Comparison of ENCODE assay signal across 9 cellular contexts in genomic region chr6:136788069-136788902, GRCh38. TPM values are rescaled to one million over a fixed set of nuclear protein-coding genes. Genes with fewer than 3 reads are reported as not detected.
DNase-seq lines count a peak whose midpoint lies in the region; ATAC-seq and TF ChIP-seq lines count a peak whose summit lies in the region.
"Had no signal": no experiment of that assay in that cellular context is flagged by ENCODE, and none has a peak within 500 bp of the region (broad histone marks: within the 10 kb centered on the region; RNA-seq: fewer than 3 reads in every experiment).

No MANE protein-coding gene starts in this region.

- no peaks in the 10 kb centered on the region for H3K9me3 ChIP-seq in testis

- H3K4me3 Mint-ChIP-seq in activated CD4-positive, alpha-beta memory T cell treated with anti-CD3 and anti-CD28 coated beads for 36 hours, result peak overlapping the region; percentile 65

- H3K27ac ChIP-seq in testis, result peak overlapping the region in 1 of 2 donors; percentile 5

- no peaks in the 10 kb centered on the region for H3K27me3 ChIP-seq in testis

- no peaks in the 10 kb centered on the region for H3K27me3 Mint-ChIP-seq in activated CD4-positive, alpha-beta memory T cell treated with anti-CD3 and anti-CD28 coated beads for 36 hours

- H3K9me3 Mint-ChIP-seq in activated CD4-positive, alpha-beta memory T cell treated with anti-CD3 and anti-CD28 coated beads for 36 hours, result no peaks in the 10 kb centered on the region

- H3K4me1 Mint-ChIP-seq in activated CD4-positive, alpha-beta memory T cell treated with anti-CD3 and anti-CD28 coated beads for 36 hours (ENCODE audit: low read depth), result peaks cover 71% of the 10 kb centered on the region

- no peaks in the 10 kb centered on the region for H3K36me3 ChIP-seq in testis (ENCODE audit: low read depth, missing control alignments)

- H3K36me3 Mint-ChIP-seq in activated CD4-positive, alpha-beta memory T cell treated with anti-CD3 and anti-CD28 coated beads for 36 hours, result peaks cover 16% of the 10 kb centered on the region

- no peak for TF ChIP-seq POLR2A in testis (IDR thresholded peaks at IDR 0.05)

- WGBS in testis, 2 donors, result 64 to 70% methylated on average over 7 of the region's 7 CpGs

- no peak for ATAC-seq in GM21825 (IDR thresholded peaks at IDR 0.05; ENCODE audit: unreplicated experiment)

- H3K27ac Mint-ChIP-seq in activated CD4-positive, alpha-beta memory T cell treated with anti-CD3 and anti-CD28 coated beads for 36 hours, result peak overlapping the region; percentile 87

- POLR2A ChIA-PET in activated CD4-positive, alpha-beta memory T cell treated with anti-CD3 and anti-CD28 coated beads for 36 hours (lab: Charles Lee), result interaction anchor here (1.0 to 3.7 kb wide), 4 partner anchors 16 to 143 kb away, joined by 3 to 15 read pairs (median 3); no protein-coding TSS in a partner anchor

- intact Hi-C loops in activated CD4-positive, alpha-beta memory T cell treated with anti-CD3 and anti-CD28 coated beads for 36 hours (cut with micrococcal nuclease), result loop anchor here (1.0 to 2.0 kb wide), 4 partner anchors 15 to 88 kb away; no protein-coding TSS in a partner anchor
- intact Hi-C loops in testis (cut with DNase I; ENCODE audit: low total_unique reads), result no loop called here

- peak overlapping the region; percentile 8 to 14 for H3K4me3 ChIP-seq in foreskin fibroblast (ENCODE audit: low read depth in 1 of 2, low read length in 2 of 2)
- H3K4me3 ChIP-seq in testis, result no peak overlapping the region

- peak; percentile 67 for DNase-seq in A172 (ENCODE audit: low spot score)
- peak; percentile 89 for DNase-seq in HCEC 1CT
- no peak for DNase-seq in activated CD4-positive, alpha-beta memory T cell treated with anti-CD3 and anti-CD28 coated beads for 36 hours
- peak; percentile 77 to 86 for DNase-seq in foreskin fibroblast
- DNase-seq in NCI-H345 (lab: John Stamatoyannopoulos, UW), result no peak
- no peak for DNase-seq in testis
- DNase-seq in NCI-H510A treated with DMSO at 0.1 percent for 48 hours (lab: John Stamatoyannopoulos, UW), result no peak
- DNase-seq: DMS79 had no signal

- CTCF ChIA-PET in activated CD4-positive, alpha-beta memory T cell treated with anti-CD3 and anti-CD28 coated beads for 36 hours (lab: Charles Lee), result interaction anchor here (1.0 to 10.8 kb wide), 3 partner anchors 25 to 142 kb away, joined by 4 to 624 read pairs (median 76); no protein-coding TSS in a partner anchor

- TF ChIP-seq CTCF in foreskin fibroblast (IDR thresholded peaks at IDR 0.05; ENCODE audit: low read depth, low read length) (no peak), testis (IDR thresholded peaks at IDR 0.05) (no peak)

- H3K4me1 ChIP-seq in testis, result peaks cover 33% of the 10 kb centered on the region

RNA-seq across cellular contexts. Expression of gene MAP3K5, which starts 4.0 kb away (rescaled TPM):
- 0.91 and 2.0 TPM in 2 replicates for total RNA-seq in A172 (2014; rRNA removed; shearing (Covaris generic))
- 10 to 100 TPM; 13.2 to 13.8 TPM for total RNA-seq in activated CD4-positive, alpha-beta memory T cell treated with anti-CD3 and anti-CD28 coated beads for 36 hours
- total RNA-seq in testis, result 10 to 100 TPM; 46.1 to 55.3 TPM
- 21.3 TPM for polyA plus RNA-seq in testis (ENCODE audit: insufficient read depth, low read depth, low replicate concordance)

RNA-seq across cellular contexts. Expression of gene PEX7, which starts 34.1 kb away (rescaled TPM):
- 9.4 and 11.6 TPM in 2 replicates for total RNA-seq in A172 (2014; rRNA removed; shearing (Covaris generic))
- total RNA-seq in activated CD4-positive, alpha-beta memory T cell treated with anti-CD3 and anti-CD28 coated beads for 36 hours, result 1 to 10 TPM; 5.4 to 6.4 TPM
- total RNA-seq in testis, result 10 to 100 TPM; 16.6 to 18.5 TPM
- polyA plus RNA-seq in testis (ENCODE audit: insufficient read depth, low read depth, low replicate concordance), result 28.6 TPM

Comparison
In these comparisons a context has a peak if more than half of its experiments do, and no peak if none do; other contexts are left out.
1. DNase-seq: peak in A172 (single experiment), HCEC 1CT (single experiment) and foreskin fibroblast (2 of 2); none in activated CD4-positive, alpha-beta memory T cell treated with anti-CD3 and anti-CD28 coated beads for 36 hours (single experiment), NCI-H345 (single experiment), testis (single experiment) and NCI-H510A treated with DMSO at 0.1 percent for 48 hours (single experiment).
2. H3K4me3 ChIP-seq: peak in foreskin fibroblast (2 of 2); none in testis (0 of 2).